ENCODE assay signal across 8 cellular contexts in the genomic region with DNA sequence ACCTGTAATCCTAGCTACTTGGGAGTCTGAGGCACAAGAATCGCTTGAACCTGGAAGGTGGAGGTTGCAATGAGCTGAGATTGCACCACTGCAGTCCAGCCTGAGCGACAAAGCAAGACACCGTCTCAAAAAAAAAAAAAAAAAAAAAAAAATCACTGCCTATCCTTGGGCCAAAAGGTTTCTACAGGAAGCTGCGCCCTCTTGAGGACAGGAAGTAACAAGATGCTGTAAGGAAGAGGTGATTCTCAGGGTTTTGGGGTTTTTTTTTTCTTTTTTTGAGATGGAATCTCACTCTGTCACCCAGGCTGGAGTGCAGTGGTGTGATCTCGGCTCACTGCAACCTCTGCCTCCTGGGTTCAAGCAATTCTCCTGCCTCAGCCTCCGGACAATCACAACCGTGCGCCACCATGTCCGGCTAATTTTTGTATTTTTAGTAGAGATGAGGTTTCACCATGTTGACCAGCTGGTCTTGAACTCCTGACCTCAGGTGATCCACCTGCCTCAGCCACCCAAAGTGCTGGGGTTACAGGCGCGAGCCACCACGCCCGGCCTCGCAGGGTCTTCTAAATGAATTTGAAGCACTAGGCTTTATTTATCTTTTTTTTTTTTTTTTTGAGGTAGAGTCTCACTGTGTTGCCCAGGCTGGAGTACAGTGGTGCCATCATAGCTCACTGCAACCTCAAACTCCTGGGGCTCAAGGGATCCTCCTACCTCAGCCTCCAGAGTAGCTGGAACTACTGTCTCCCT. TPM values are rescaled to one million over a fixed set of nuclear protein-coding genes. Genes with fewer than 3 reads are reported as not detected.
DNase-seq lines count a peak whose midpoint lies in the region; ATAC-seq and TF ChIP-seq lines count a peak whose summit lies in the region.
"Not testable (repeated sequence)": the region's sequence is repeated elsewhere in the genome, so short reads cannot be mapped to it uniquely, and the experiment has no call there.

No MANE protein-coding gene starts in this region.

- intact Hi-C loops in activated T-helper 2 cell treated with anti-CD3 and anti-CD28 coated beads, Interferon-gamma antibody, Interleukin-2, Interleukin-4, amounts not matched to agents 10 μg/mL and 5 μg/mL and 100 μg/mL, durations not matched to agents 14 hours and 24 hours and 36 hours (cut with micrococcal nuclease) = loop anchor here (5.0 kb wide), 1 partner anchor 136 kb away; no protein-coding TSS in a partner anchor
- intact Hi-C loops in gastrocnemius medialis (cut with DNase I; ENCODE audit: low total_unique reads) = loop anchor here (10.0 kb wide), 1 partner anchor 297 kb away; a partner anchor contains a TSS

- POLR2A ChIA-PET in GM10248 (lab: Yijun Ruan, JAX) = interaction anchor here (0.7 to 1.4 kb wide), 4 partner anchors 10 to 191 kb away, joined by 3 to 8 read pairs (median 5); a partner anchor contains a TSS

- H3K9me3 Mint-ChIP-seq in activated T-helper 2 cell treated with anti-CD3 and anti-CD28 coated beads, Interferon-gamma antibody, Interleukin-2, Interleukin-4, amounts not matched to agents 10 μg/mL and 5 μg/mL and 100 μg/mL, durations not matched to agents 14 hours and 24 hours and 36 hours; effector memory CD8-positive, alpha-beta T cell: not testable (repeated sequence)

- peak overlapping the region; percentile 5 for H3K4me3 Mint-ChIP-seq in activated T-helper 2 cell treated with anti-CD3 and anti-CD28 coated beads, Interferon-gamma antibody, Interleukin-2, Interleukin-4, amounts not matched to agents 10 μg/mL and 5 μg/mL and 100 μg/mL, durations not matched to agents 14 hours and 24 hours and 36 hours (ENCODE audit: low read depth)
- not testable (repeated sequence) for H3K4me3 Mint-ChIP-seq in effector memory CD8-positive, alpha-beta T cell

- peak overlapping the region; percentile 7 to 92 (median 52) for H3K27ac ChIP-seq in gastrocnemius medialis

- H3K4me1 ChIP-seq in gastrocnemius medialis = peaks cover 29 to 31% of the 10 kb centered on the region in 2 donors

- not testable (repeated sequence) for TF ChIP-seq POLR2A in gastrocnemius medialis (IDR thresholded peaks at IDR 0.05)

- not testable (repeated sequence) for H3K27me3 Mint-ChIP-seq in activated T-helper 2 cell treated with anti-CD3 and anti-CD28 coated beads, Interferon-gamma antibody, Interleukin-2, Interleukin-4, amounts not matched to agents 10 μg/mL and 5 μg/mL and 100 μg/mL, durations not matched to agents 14 hours and 24 hours and 36 hours (ENCODE audit: low read depth); effector memory CD8-positive, alpha-beta T cell

- in situ Hi-C loops in SK-MEL-5 (cut with HindIII; ENCODE audit: low pct_unique_long_range_greater_than_20kb, low sequenced_read_pairs); gastrocnemius medialis (cut with MboI; ENCODE audit: low sequenced_read_pairs in 4 of 4): not testable (repeated sequence)

- H3K27me3 ChIP-seq in gastrocnemius medialis = not testable (repeated sequence)

- DNase-seq in AG08396 (ENCODE audit: low spot score) (peak; percentile 63), GM10248 (ENCODE audit: extremely low spot score) (peak; percentile 56), M059J (ENCODE audit: low read depth) (peak; percentile 81), SK-MEL-5 (ENCODE audit: low read depth, low spot score) (peak; percentile 90), iris pigment epithelial cell (ENCODE audit: low read depth) (peak; percentile 68), gastrocnemius medialis (peak in 1 of 2 donors; percentile 51)
- DNase-seq in activated T-helper 2 cell treated with anti-CD3 and anti-CD28 coated beads, Interferon-gamma antibody, Interleukin-2, Interleukin-4, amounts not matched to agents 10 μg/mL and 5 μg/mL and 100 μg/mL, durations not matched to agents 14 hours and 24 hours and 36 hours (ENCODE audit: low spot score) = not testable (repeated sequence)
- DNase-seq in effector memory CD8-positive, alpha-beta T cell = peak; percentile 31 to 45 (median 43)

- H3K27ac Mint-ChIP-seq in activated T-helper 2 cell treated with anti-CD3 and anti-CD28 coated beads, Interferon-gamma antibody, Interleukin-2, Interleukin-4, amounts not matched to agents 10 μg/mL and 5 μg/mL and 100 μg/mL, durations not matched to agents 14 hours and 24 hours and 36 hours = peak overlapping the region; percentile 17
- peak overlapping the region; percentile 62 to 65 for H3K27ac Mint-ChIP-seq in effector memory CD8-positive, alpha-beta T cell

- TF ChIP-seq CTCF in GM10248 (IDR thresholded peaks at IDR 0.05; ENCODE audit: control extremely low read depth, extremely low read depth, low read depth, missing control alignments) (peak; percentile 55), gastrocnemius medialis (IDR thresholded peaks at IDR 0.05 in 4 of 5, conservative IDR thresholded peaks at IDR 0.05 in 1 of 5) (peak in 4 of 5 experiments; percentile 19 to 49 (median 35))

- peaks cover 0 to 47% of the 10 kb centered on the region in 2 donors for H3K36me3 ChIP-seq in gastrocnemius medialis

- H3K4me3 ChIP-seq in gastrocnemius medialis = not testable (repeated sequence)

- H3K4me1 Mint-ChIP-seq in activated T-helper 2 cell treated with anti-CD3 and anti-CD28 coated beads, Interferon-gamma antibody, Interleukin-2, Interleukin-4, amounts not matched to agents 10 μg/mL and 5 μg/mL and 100 μg/mL, durations not matched to agents 14 hours and 24 hours and 36 hours (ENCODE audit: low read depth) = peaks cover 20% of the 10 kb centered on the region
- H3K4me1 Mint-ChIP-seq in effector memory CD8-positive, alpha-beta T cell (ENCODE audit: low read depth in 2 of 2) = peaks cover 26 to 27% of the 10 kb centered on the region in 2 donors

- ATAC-seq in effector memory CD8-positive, alpha-beta T cell (replicated peaks) = peak; percentile 25
- ATAC-seq in gastrocnemius medialis = not testable (repeated sequence)

- peaks cover 71% of the 10 kb centered on the region for H3K36me3 Mint-ChIP-seq in activated T-helper 2 cell treated with anti-CD3 and anti-CD28 coated beads, Interferon-gamma antibody, Interleukin-2, Interleukin-4, amounts not matched to agents 10 μg/mL and 5 μg/mL and 100 μg/mL, durations not matched to agents 14 hours and 24 hours and 36 hours (ENCODE audit: low read depth)
- peaks cover 82% of the 10 kb centered on the region for H3K36me3 Mint-ChIP-seq in effector memory CD8-positive, alpha-beta T cell (ENCODE audit: insufficient read depth)

- H3K9me3 ChIP-seq in gastrocnemius medialis = not testable (repeated sequence)

- CTCF ChIA-PET in GM10248 (lab: Yijun Ruan, JAX) = interaction anchor here (0.7 to 20.9 kb wide), 16 partner anchors 9 to 315 kb away, joined by 3 to 280 read pairs (median 4); a partner anchor contains a TSS

RNA-seq across cellular contexts. Expression of a gene that starts 2.3 kb away (rescaled TPM):
- 5.4 and 13.4 TPM in 2 replicates for total RNA-seq in M059J (2014; rRNA removed; shearing (Covaris generic))
- total RNA-seq in SK-MEL-5 (2014; rRNA removed; shearing (Covaris generic)) = 6.2 and 7.5 TPM in 2 replicates
- 10.1 and 13.0 TPM in 2 replicates for polyA plus RNA-seq in SK-MEL-5 (2015; cell fraction: cytosol; rRNA removed)
- 196 and 209 TPM in 2 replicates for polyA plus RNA-seq in SK-MEL-5 (2015; cell fraction: nucleus; rRNA removed)
- total RNA-seq in activated T-helper 2 cell treated with anti-CD3 and anti-CD28 coated beads, Interferon-gamma antibody, Interleukin-2, Interleukin-4, amounts not matched to agents 10 μg/mL and 5 μg/mL and 100 μg/mL, durations not matched to agents 14 hours and 24 hours and 36 hours = 15.5 and 16.6 TPM in 2 replicates
- 10 to 100 TPM in 1 of 4 donors, 1 to 10 TPM in 3; 6.8 to 10.5 (median 8.3) TPM for total RNA-seq in gastrocnemius medialis

RNA-seq across cellular contexts. Expression of a gene that starts 9.9 kb away (rescaled TPM):
- total RNA-seq in M059J (2014; rRNA removed; shearing (Covaris generic)) = 29.8 and 47.0 TPM in 2 replicates
- 63.6 and 77.1 TPM in 2 replicates for total RNA-seq in SK-MEL-5 (2014; rRNA removed; shearing (Covaris generic))
- polyA plus RNA-seq in SK-MEL-5 (2015; cell fraction: cytosol; rRNA removed) = 47.5 and 57.9 TPM in 2 replicates
- polyA plus RNA-seq in SK-MEL-5 (2015; cell fraction: nucleus; rRNA removed) = 687 and 761 TPM in 2 replicates
- 146 and 157 TPM in 2 replicates for total RNA-seq in activated T-helper 2 cell treated with anti-CD3 and anti-CD28 coated beads, Interferon-gamma antibody, Interleukin-2, Interleukin-4, amounts not matched to agents 10 μg/mL and 5 μg/mL and 100 μg/mL, durations not matched to agents 14 hours and 24 hours and 36 hours
- total RNA-seq in gastrocnemius medialis = 10 to 100 TPM; 25.7 to 63.3 (median 45.3) TPM

RNA-seq across cellular contexts. Expression of a gene that starts 23.9 kb away (rescaled TPM):
- total RNA-seq in M059J (2014; rRNA removed; shearing (Covaris generic)) = 6,702 and 8,157 TPM in 2 replicates
- total RNA-seq in SK-MEL-5 (2014; rRNA removed; shearing (Covaris generic)) = 9,488 and 9,829 TPM in 2 replicates
- polyA plus RNA-seq in SK-MEL-5 (2015; cell fraction: cytosol; rRNA removed) = 11,028 and 11,713 TPM in 2 replicates
- 3,036 and 3,118 TPM in 2 replicates for polyA plus RNA-seq in SK-MEL-5 (2015; cell fraction: nucleus; rRNA removed)
- 4,713 and 4,805 TPM in 2 replicates for total RNA-seq in activated T-helper 2 cell treated with anti-CD3 and anti-CD28 coated beads, Interferon-gamma antibody, Interleukin-2, Interleukin-4, amounts not matched to agents 10 μg/mL and 5 μg/mL and 100 μg/mL, durations not matched to agents 14 hours and 24 hours and 36 hours
- over 10,000 TPM; 11,241 to 15,891 (median 13,472) TPM for total RNA-seq in gastrocnemius medialis

RNA-seq across cellular contexts. Expression of a gene that starts 49.0 kb away (rescaled TPM):
- total RNA-seq in M059J (2014; rRNA removed; shearing (Covaris generic)) = 131 and 207 TPM in 2 replicates
- total RNA-seq in SK-MEL-5 (2014; rRNA removed; shearing (Covaris generic)) = 154 TPM in 2 replicates
- 134 and 153 TPM in 2 replicates for polyA plus RNA-seq in SK-MEL-5 (2015; cell fraction: cytosol; rRNA removed)
- polyA plus RNA-seq in SK-MEL-5 (2015; cell fraction: nucleus; rRNA removed) = 228 and 263 TPM in 2 replicates
- 343 and 351 TPM in 2 replicates for total RNA-seq in activated T-helper 2 cell treated with anti-CD3 and anti-CD28 coated beads, Interferon-gamma antibody, Interleukin-2, Interleukin-4, amounts not matched to agents 10 μg/mL and 5 μg/mL and 100 μg/mL, durations not matched to agents 14 hours and 24 hours and 36 hours
- 100 to 1,000 TPM; 128 to 173 (median 148) TPM for total RNA-seq in gastrocnemius medialis
